8 cellular contexts compared by ENCODE assay signal in genomic region chr21:33069994-33070811, GRCh38. TPM values are rescaled to one million over a fixed set of nuclear protein-coding genes. Genes with fewer than 3 reads are reported as not detected.
A peak's percentile ranks its signal among the peaks of the same experiment; 100 is the strongest.
DNase-seq lines count a peak whose midpoint lies in the region; ATAC-seq lines count a peak whose summit lies in the region.

TSS of gene OLIG1 (plus strand) at chr21:33070141. CDS start at chr21:33070247, 106 bp downstream.

- peaks cover 47% of the 10 kb centered on the region for H3K27me3 Mint-ChIP-seq in activated naive CD8-positive, alpha-beta T cell

- H3K9ac ChIP-seq in rectal smooth muscle tissue (ENCODE audit: low read length) = no peak within 1 kb of the TSS

- H3K27ac Mint-ChIP-seq in activated naive CD8-positive, alpha-beta T cell = no peak within 1 kb of the TSS

- H3K27me3 ChIP-seq in right cardiac atrium (ENCODE audit: control insufficient read depth, insufficient read depth) (no peaks in the 10 kb centered on the region), rectal smooth muscle tissue (ENCODE audit: control insufficient read depth, insufficient read depth, low read length) (peaks cover 11% of the 10 kb centered on the region)

- H3K36me3 ChIP-seq in rectal smooth muscle tissue (ENCODE audit: control insufficient read depth, insufficient read depth, low read length) = no peaks in the 10 kb centered on the region

- peaks cover 12% of the 10 kb centered on the region for H3K4me1 Mint-ChIP-seq in activated naive CD8-positive, alpha-beta T cell (ENCODE audit: low read depth)

- intact Hi-C loops in right cardiac atrium (cut with DNase I) = no loop called here

- H3K27ac ChIP-seq in right cardiac atrium (ENCODE audit: low read length) (no peak within 1 kb of the TSS), rectal smooth muscle tissue (ENCODE audit: low read depth, low read length) (no peak within 1 kb of the TSS)

- H3K4me3 ChIP-seq in right cardiac atrium (ENCODE audit: low read length) (peak within 1 kb of the TSS; percentile 33), rectal smooth muscle tissue (ENCODE audit: low read length) (peak within 1 kb of the TSS; percentile 28)

- H3K36me3 Mint-ChIP-seq in activated naive CD8-positive, alpha-beta T cell = peaks cover 2% of the 10 kb centered on the region

- peaks cover 2% of the 10 kb centered on the region for H3K4me1 ChIP-seq in right cardiac atrium (ENCODE audit: control insufficient read depth, insufficient read depth, low read length)
- no peaks in the 10 kb centered on the region for H3K4me1 ChIP-seq in rectal smooth muscle tissue (ENCODE audit: control insufficient read depth, insufficient read depth, low read length)

- no peaks in the 10 kb centered on the region for H3K9me3 ChIP-seq in right cardiac atrium (ENCODE audit: control insufficient read depth, low read length)

- peak; percentile 23 for DNase-seq in activated naive CD4-positive, alpha-beta T cell treated with Interleukin-2 at 50 U/mL for 16 hours
- no peak for DNase-seq in activated naive CD4-positive, alpha-beta T cell (lab: John Stamatoyannopoulos, UW)
- DNase-seq in NCI-H526 (lab: John Stamatoyannopoulos, UW) (peak; percentile 67 to 91), right cardiac atrium (peak; percentile 38 to 70 (median 66)), NCI-H187 (lab: John Stamatoyannopoulos, UW) (no peak)

- ATAC-seq in right cardiac atrium (peak; percentile 80 to 83), HG03565 (IDR thresholded peaks at IDR 0.05; ENCODE audit: unreplicated experiment) (no peak)

- WGBS in right cardiac atrium = under 1% methylated on average over 95 of the region's 95 CpGs

- H3K4me3 Mint-ChIP-seq in activated naive CD8-positive, alpha-beta T cell = peak within 1 kb of the TSS; percentile 78

- no peaks in the 10 kb centered on the region for H3K9me3 Mint-ChIP-seq in activated naive CD8-positive, alpha-beta T cell (ENCODE audit: low read depth)

RNA-seq across cellular contexts. Expression of gene OLIG1, which starts in this region (rescaled TPM):
- total RNA-seq in right cardiac atrium = 1 to 10 TPM in 1 of 4 donors, not detected in 3; 1.3 TPM
- polyA plus RNA-seq in right cardiac atrium = 0.68 TPM

Comparison
In these comparisons a context has a peak if more than half of its experiments do, and no peak if none do; other contexts are left out.
1. DNase-seq: peak in activated naive CD4-positive, alpha-beta T cell treated with Interleukin-2 at 50 U/mL for 16 hours (single experiment), NCI-H526 (2 of 2) and right cardiac atrium (3 of 3); none in activated naive CD4-positive, alpha-beta T cell (0 of 4) and NCI-H187 (0 of 2).